In the genomic region with DNA sequence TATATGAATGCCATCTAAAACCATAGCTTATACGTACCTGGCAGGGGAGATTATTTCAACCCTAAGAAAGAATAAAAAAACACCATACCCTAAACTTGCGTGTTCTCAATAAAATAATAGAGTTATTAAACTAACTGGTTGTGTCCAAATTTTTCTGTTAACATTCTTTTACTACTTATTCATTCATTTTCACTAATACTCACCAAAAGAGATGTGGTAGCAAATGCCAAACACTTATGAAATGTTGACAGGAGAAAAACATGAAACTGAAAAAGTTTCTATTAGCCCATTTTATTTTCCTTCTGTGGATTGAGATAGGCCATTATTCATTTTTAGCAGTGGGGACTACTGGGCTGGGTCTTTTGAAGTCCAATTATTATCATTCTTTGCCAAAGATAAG, we compare ENCODE assay signal across 15 cellular contexts.
"Had no signal": no experiment of that assay in that cellular context is flagged by ENCODE, and none has a peak within 500 bp of the region (broad histone marks: within the 10 kb centered on the region; RNA-seq: fewer than 3 reads in every experiment).

No MANE protein-coding gene starts in this region.

- H3K27ac ChIP-seq: neutrophil, skin epidermis, suprapubic skin had no signal

- H3K27me3 ChIP-seq: neutrophil, suprapubic skin, upper lobe of left lung had no signal

- H3K4me1 ChIP-seq: suprapubic skin had no signal

- H3K9me3 ChIP-seq: mucosa of descending colon, neutrophil, suprapubic skin, upper lobe of left lung had no signal

- H3K4me3 ChIP-seq: mucosa of descending colon, skin epidermis, suprapubic skin, upper lobe of left lung had no signal

- ATAC-seq: activated CD4-positive, CD25-positive, alpha-beta regulatory T cell treated with anti-CD3 and anti-CD28 coated beads, Interleukin-2, amount 50 U/mL, for 24 hours; left lobe of liver; mucosa of descending colon; naive thymus-derived CD4-positive, alpha-beta T cell had no signal

- H3K36me3 ChIP-seq: neutrophil, suprapubic skin, upper lobe of left lung had no signal

- DNase-seq: activated CD4-positive, alpha-beta T cell treated with anti-CD3 and anti-CD28 coated beads, Interleukin-2, amount 50 U/mL, for 1 hour; activated CD8-positive, alpha-beta memory T cell treated with anti-CD3 and anti-CD28 coated beads for 24 hours; activated naive CD4-positive, alpha-beta T cell; activated naive CD8-positive, alpha-beta T cell treated with anti-CD3 and anti-CD28 coated beads, Interleukin-2, amount 10 ng/mL, durations not matched to agents 7 days and 5 days; anterior cingulate cortex; mucosa of descending colon; naive thymus-derived CD4-positive, alpha-beta T cell; stimulated activated CD4-positive, alpha-beta T cell treated with anti-CD3 and anti-CD28 coated beads, Interleukin-4, amount 100 ng/mL, for 24 hours; stimulated activated naive CD4-positive, alpha-beta T cell treated with Interleukin-2 at 50 U/mL for 16 hours; upper lobe of left lung had no signal
